In the genomic region with DNA sequence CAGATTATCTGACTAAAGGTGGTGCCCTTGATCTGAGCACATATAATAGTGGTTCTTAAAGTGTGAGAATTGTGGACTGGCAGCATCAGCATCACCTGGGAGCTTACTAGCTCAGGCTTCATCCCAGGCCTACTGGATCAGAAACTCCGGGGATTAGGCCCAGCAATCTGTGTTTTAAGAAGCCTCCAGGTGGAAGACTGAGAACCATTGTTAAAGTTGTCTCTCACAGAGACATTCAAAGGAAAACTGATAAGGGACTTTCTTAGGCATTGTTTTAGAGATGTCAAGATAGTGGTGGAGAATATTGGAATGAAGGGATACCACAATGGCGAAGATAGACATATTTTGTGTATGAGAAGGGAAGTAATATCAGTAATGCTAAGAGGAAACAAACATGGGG, we compare ENCODE assay signal across 20 cellular contexts.
"Had no signal": no experiment of that assay in that cellular context is flagged by ENCODE, and none has a peak within 500 bp of the region (broad histone marks: within the 10 kb centered on the region; RNA-seq: fewer than 3 reads in every experiment).

No MANE protein-coding gene starts in this region.

- H3K9me3 ChIP-seq: colonic mucosa, mucosa of descending colon, spleen, testis, tibial nerve had no signal

- H3K27me3 ChIP-seq: colonic mucosa, spleen, testis, tibial nerve had no signal

- DNase-seq: colonic mucosa; effector CD4-positive, alpha-beta T cell; foreskin melanocyte; head of caudate nucleus; hippocampal formation; left colon; left ventricle myocardium superior; mucosa of descending colon; naive thymus-derived CD8-positive, alpha-beta T cell; posterior cingulate gyrus; spleen; stimulated activated CD4-positive, alpha-beta T cell treated with anti-CD3 and anti-CD28 coated beads, Interleukin-15, amount 100 ng/mL, for 24 hours; stimulated activated CD4-positive, alpha-beta T cell treated with anti-CD3 and anti-CD28 coated beads, Interleukin-1b, Interleukin-23, amount 100 ng/mL, for 48 hours; stimulated activated CD4-positive, alpha-beta T cell treated with anti-CD3 and anti-CD28 coated beads, Interleukin-4, amount 100 ng/mL, for 24 hours; stimulated activated naive B cell treated with anti-CD40 and anti-IgM and Interleukin-4, amounts not matched to agents 10 μg/mL and 1 μg/mL and 100 μg/mL, for 72 hours; stimulated activated naive CD8-positive, alpha-beta T cell treated with anti-CD3 and anti-CD28 coated beads, Interleukin-15, amount 100 ng/mL, for 72 hours; testis had no signal

- H3K27ac ChIP-seq: colonic mucosa, spleen, testis, tibial nerve had no signal

- ATAC-seq: left colon; left ventricle myocardium superior; mucosa of descending colon; naive thymus-derived CD8-positive, alpha-beta T cell; sciatic nerve; stimulated activated naive B cell treated with anti-CD40 and anti-IgM and Interleukin-4, amounts not matched to agents 10 μg/mL and 1 μg/mL and 100 μg/mL, for 72 hours; stimulated activated naive CD8-positive, alpha-beta T cell treated with anti-CD3 and anti-CD28 coated beads, Interleukin-15, amount 100 ng/mL, for 72 hours had no signal

- H3K4me3 ChIP-seq: colonic mucosa, lung, mucosa of descending colon, spleen, testis, tibial nerve had no signal

- H3K4me1 ChIP-seq: colonic mucosa, spleen, testis, tibial nerve had no signal

- H3K36me3 ChIP-seq: colonic mucosa had no signal
